ENCODE assay signal across 8 cellular contexts in the genomic region with DNA sequence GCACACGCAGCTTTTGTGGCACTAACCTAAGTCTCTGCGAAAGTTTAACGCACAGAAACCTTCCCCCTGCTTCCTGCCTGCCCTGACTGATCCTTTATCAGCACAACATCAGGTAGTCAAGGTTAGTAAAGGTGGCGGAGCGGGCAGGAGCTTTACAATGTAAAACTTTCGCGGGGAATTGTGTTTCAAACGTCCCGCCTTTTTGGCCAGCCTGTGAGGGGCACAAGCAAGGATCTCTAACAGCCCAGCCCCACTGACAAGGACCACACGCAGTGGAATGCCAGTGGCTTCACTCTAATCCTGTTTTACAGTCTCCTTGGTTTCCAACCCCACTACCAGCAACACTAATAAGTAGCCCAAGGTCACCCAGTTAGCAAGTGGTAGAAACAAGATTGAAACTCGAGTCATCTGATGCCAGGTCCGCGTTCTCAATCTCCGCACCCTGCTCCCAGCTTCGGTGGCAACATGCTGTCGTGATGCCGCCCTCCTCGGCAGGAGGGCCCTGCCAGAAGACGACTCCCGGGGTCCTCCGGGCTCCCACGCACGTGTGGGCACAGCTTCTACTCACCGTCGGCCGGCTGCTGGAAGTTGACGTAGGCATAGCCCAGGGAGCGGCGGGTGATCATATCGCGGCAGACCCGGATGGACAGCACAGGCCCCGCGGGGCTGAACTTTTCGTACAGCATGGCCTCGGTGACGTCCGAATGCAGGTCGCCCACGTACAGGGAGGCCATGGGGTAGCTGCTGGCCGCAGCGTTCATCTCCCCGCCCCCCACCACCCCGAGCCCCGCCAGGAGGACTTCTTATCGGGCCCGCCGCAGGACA. TPM values are rescaled to one million over a fixed set of nuclear protein-coding genes. Genes with fewer than 3 reads are reported as not detected.
DNase-seq lines count a peak whose midpoint lies in the region; FAIRE-seq and TF ChIP-seq lines count a peak whose summit lies in the region.

No MANE protein-coding gene starts in this region.

- CTCF ChIA-PET in MCF 10A (lab: Yijun Ruan, JAX), result interaction anchor here (0.6 to 1.3 kb wide), 4 partner anchors 47 to 472 kb away, joined by 3 to 4 read pairs (median 4); no protein-coding TSS in a partner anchor

- peak overlapping the region; percentile 88 for H3K4me3 Mint-ChIP-seq in MCF 10A (ENCODE audit: unreplicated experiment)

- peaks cover 64% of the 10 kb centered on the region for H3K36me3 Mint-ChIP-seq in MCF 10A (ENCODE audit: insufficient read depth, unreplicated experiment)

- POLR2A ChIA-PET in MCF 10A (lab: Yijun Ruan, JAX), result interaction anchor here (0.6 to 4.8 kb wide), 14 partner anchors 9 to 654 kb away, joined by 3 to 36 read pairs (median 4); a partner anchor contains a TSS

- peaks cover 16% of the 10 kb centered on the region for H3K4me1 Mint-ChIP-seq in MCF 10A (ENCODE audit: insufficient read depth, unreplicated experiment)

- TF ChIP-seq CTCF in MCF 10A (IDR thresholded peaks at IDR 0.05; ENCODE audit: unreplicated experiment), result no peak

- H3K27me3 Mint-ChIP-seq in MCF 10A (ENCODE audit: insufficient read depth, unreplicated experiment), result no peaks in the 10 kb centered on the region

- in situ Hi-C loops in KBM-7 (cut with MboI; ENCODE audit: low pct_unique_long_range_greater_than_20kb, low sequenced_read_pairs), result no loop called here

- peak; percentile 65 for FAIRE-seq in GM12891 (lab: Jason Lieb, UNC)

- intact Hi-C loops in MCF 10A (cut with micrococcal nuclease), result no loop called here

- no TSS peak for BruUV-seq in MCF 10A (replicated peaks; lab: Mats Ljungman, UMichigan)

- no peak for TF ChIP-seq POLR2A in GM12891 (IDR thresholded peaks at IDR 0.05; ENCODE audit: low read depth, low read length)

- no peaks in the 10 kb centered on the region for H3K9me3 Mint-ChIP-seq in MCF 10A (ENCODE audit: unreplicated experiment)

- no peaks in the 10 kb centered on the region for H3K9me3 ChIP-seq in skeletal muscle tissue (ENCODE audit: control insufficient read depth in 3 of 3, low read length in 3 of 3)

- H3K27ac ChIP-seq in skeletal muscle tissue (ENCODE audit: low read depth, low read length), result peak overlapping the region; percentile 96

- H3K36me3 ChIP-seq in skeletal muscle tissue (ENCODE audit: control insufficient read depth in 3 of 3, insufficient read depth in 3 of 3, low read length in 3 of 3), result peaks cover 21 to 32% (median 23%) of the 10 kb centered on the region in 3 donors

- H3K4me3 ChIP-seq in skeletal muscle tissue (ENCODE audit: low read length in 3 of 3), result peak overlapping the region; percentile 87 to 93 (median 91)

- peak overlapping the region; percentile 88 for H3K27ac Mint-ChIP-seq in MCF 10A (ENCODE audit: low read depth, unreplicated experiment)

- H3K27me3 ChIP-seq in skeletal muscle tissue (ENCODE audit: control insufficient read depth in 3 of 3, insufficient read depth in 3 of 3, low read length in 3 of 3), result no peaks in the 10 kb centered on the region

- H3K9ac ChIP-seq in skeletal muscle tissue (ENCODE audit: low read depth in 1 of 3, low read length in 3 of 3), result peak overlapping the region; percentile 83 to 95 (median 90)

- peaks cover 29 to 36% (median 31%) of the 10 kb centered on the region in 3 donors for H3K4me1 ChIP-seq in skeletal muscle tissue (ENCODE audit: control insufficient read depth in 3 of 3, insufficient read depth in 3 of 3, low read length in 3 of 3)

- DNase-seq in GM12891 (ENCODE audit: insufficient read length, low spot score) (peak; percentile 32), KBM-7 (peak; percentile 24), UCSD-AML1 (lab: John Stamatoyannopoulos, UW; ENCODE audit: unreplicated experiment) (peak; percentile 43), MCF 10A (ENCODE audit: unreplicated experiment) (peak; percentile 42), iPS-NIHi7 (ENCODE audit: extremely low spot score) (peak; percentile 54), superior temporal gyrus (ENCODE audit: extremely low spot score) (no peak), foreskin melanocyte (no peak)

TF ChIP-seq in GM12891, 5 proteins besides CTCF, POLR2A, EP300 and RAD21:
- no peak for TF ChIP-seq POU2F2 (IDR thresholded peaks at IDR 0.05; ENCODE audit: low read depth, low read length)
- no peak for TF ChIP-seq POLR2AphosphoS5 (IDR thresholded peaks at IDR 0.05; ENCODE audit: low read depth, low read length)
- no peak for TF ChIP-seq PAX5 (IDR thresholded peaks at IDR 0.05; ENCODE audit: insufficient read depth, low read length, severe bottlenecking)
- no peak for TF ChIP-seq SPI1 (IDR thresholded peaks at IDR 0.05; ENCODE audit: low read depth, low read length)
- TF ChIP-seq TAF1 (IDR thresholded peaks at IDR 0.05; ENCODE audit: low read depth, low read length), result 0 out of 2 replicates have a peak, but pooled peaks have one; percentile 3

RNA-seq across cellular contexts. Expression of a gene that starts 1.2 kb away (rescaled TPM):
- polyA plus RNA-seq in GM12891 (2012; ENCODE audit: low read depth, missing spikeins), result 164 TPM
- total RNA-seq in MCF 10A (2022) (268 and 275 TPM in 2 replicates), skeletal muscle tissue (452 TPM)

Comparison
In these comparisons a context has a peak if more than half of its experiments do, and no peak if none do; other contexts are left out.
1. DNase-seq: peak in GM12891 (single experiment), KBM-7 (single experiment), UCSD-AML1 (single experiment), MCF 10A (single experiment) and iPS-NIHi7 (single experiment); none in superior temporal gyrus (single experiment) and foreskin melanocyte (single experiment).